Comparison of ENCODE assay signal across 21 cellular contexts in genomic region chr3:66076861-66077495, GRCh38. TPM values are rescaled to one million over a fixed set of nuclear protein-coding genes. Genes with fewer than 3 reads are reported as not detected.
DNase-seq lines count a peak whose midpoint lies in the region; ATAC-seq and TF ChIP-seq lines count a peak whose summit lies in the region.
"Had no signal": no experiment of that assay in that cellular context is flagged by ENCODE, and none has a peak within 500 bp of the region (broad histone marks: within the 10 kb centered on the region; RNA-seq: fewer than 3 reads in every experiment).

No MANE protein-coding gene starts in this region.

- H3F3A ChIP-seq in smooth muscle cell (ENCODE audit: low read depth), result no peaks in the 10 kb centered on the region

- no peaks in the 10 kb centered on the region for H4K20me1 ChIP-seq in smooth muscle cell (ENCODE audit: low read depth)

- no peaks in the 10 kb centered on the region for H3K4me1 ChIP-seq in smooth muscle cell (ENCODE audit: low read depth)

- TF ChIP-seq CTCF in foreskin fibroblast (IDR thresholded peaks at IDR 0.05; ENCODE audit: low read depth, low read length) (no peak), smooth muscle cell (IDR thresholded peaks at IDR 0.05; ENCODE audit: borderline replicate concordance, insufficient read depth, poor library complexity, severe bottlenecking) (no peak)

- 51% methylated on average over 6 of the region's 6 CpGs for WGBS in smooth muscle cell (ENCODE audit: low lambda C conversion rate)

- H3K4me3 ChIP-seq in foreskin fibroblast (ENCODE audit: low read depth in 1 of 2, low read length in 2 of 2) (no peak overlapping the region), smooth muscle cell (no peak overlapping the region)
- H3K4me3 ChIP-seq: ovary had no signal

- no peaks in the 10 kb centered on the region for H3K27me3 ChIP-seq in smooth muscle cell (ENCODE audit: low read depth)
- H3K27me3 ChIP-seq: ovary had no signal

- DNase-seq in DMS114 treated with DMSO at 0.1 percent for 48 hours (lab: John Stamatoyannopoulos, UW; ENCODE audit: unreplicated experiment) (peak; percentile 84), foreskin fibroblast (peak; percentile 89 to 95), smooth muscle cell (lab: John Stamatoyannopoulos, UW; ENCODE audit: unreplicated experiment) (no peak), NOMO-1 (lab: John Stamatoyannopoulos, UW; ENCODE audit: unreplicated experiment in 2 of 2) (no peak), hypothalamus (lab: John Stamatoyannopoulos, UW) (no peak)
- DNase-seq: activated CD4-positive, alpha-beta memory T cell treated with anti-CD3 and anti-CD28 coated beads for 36 hours; activated naive CD4-positive, alpha-beta T cell treated with anti-CD3 and anti-CD28 coated beads, Interleukin-2, amount 50 U/mL, for 16 hours; activated T-cell treated with anti-CD3 and anti-CD28 coated beads, Interleukin-2, amount 50 U/mL, for 24 hours; DMS79; H7; NCI-H1436 treated with DMSO at 0.1 percent for 48 hours; NCI-H2227 treated with DMSO at 0.1 percent for 48 hours; ovary; stimulated activated CD4-positive, alpha-beta T cell treated with anti-CD3 and anti-CD28 coated beads, Interleukin-4, amount 100 ng/mL, for 4 hours; stimulated activated CD8-positive, alpha-beta memory T cell treated with anti-CD3 and anti-CD28 coated beads, Interleukin-4, amount 100 ng/mL, for 48 hours; T-cell had no signal

- peak overlapping the region; percentile 5 for H2AFZ ChIP-seq in smooth muscle cell (ENCODE audit: low read depth)

- ATAC-seq in SK-N-SH treated with all-trans-retinoic acid at 6 μM for 48 hours (peak; percentile 94), HG03045 (IDR thresholded peaks at IDR 0.05; ENCODE audit: unreplicated experiment) (no peak), GM18505 (IDR thresholded peaks at IDR 0.05; ENCODE audit: unreplicated experiment) (no peak)
- ATAC-seq: left lobe of liver, T-cell had no signal

- no peaks in the 10 kb centered on the region for H3K36me3 ChIP-seq in smooth muscle cell (ENCODE audit: low read depth)
- H3K36me3 ChIP-seq: ovary had no signal

- H3K79me2 ChIP-seq in smooth muscle cell (ENCODE audit: low read depth), result no peaks in the 10 kb centered on the region

- H3K27ac ChIP-seq in smooth muscle cell (ENCODE audit: low read depth), result peak overlapping the region; percentile 37
- H3K27ac ChIP-seq: C4-2B, ovary had no signal

- no peak overlapping the region for H3K9ac ChIP-seq in smooth muscle cell (ENCODE audit: low read depth)

- peak overlapping the region; percentile 17 for H3K4me2 ChIP-seq in smooth muscle cell

- TF ChIP-seq POLR2A in GM18505 (IDR thresholded peaks at IDR 0.05; ENCODE audit: borderline replicate concordance, extremely low read depth, insufficient read depth, insufficient read length), result no peak

- no peaks in the 10 kb centered on the region for H3K9me3 ChIP-seq in smooth muscle cell (replicated peaks; ENCODE audit: low read depth)
- H3K9me3 ChIP-seq: ovary had no signal

TF ChIP-seq in SK-N-SH treated with all-trans-retinoic acid at 6 μM for 48 hours, 23 proteins besides CTCF, POLR2A, EP300 and RAD21:
- TF ChIP-seq ZFP30 (CRISPR knock-in tag; IDR thresholded peaks at IDR 0.05) (no peak), ISL1 (CRISPR knock-in tag; IDR thresholded peaks at IDR 0.05) (peak; percentile 49), TCF4 (CRISPR knock-in tag; IDR thresholded peaks at IDR 0.05; ENCODE audit: borderline replicate concordance) (peak; percentile 96), ZNF8 (CRISPR knock-in tag; IDR thresholded peaks at IDR 0.05) (peak; percentile 48; the same call in 1 of the 2 replicates)

RNA-seq across cellular contexts. Expression of gene MAGI1, which starts 38.3 kb away (rescaled TPM):
- total RNA-seq in smooth muscle cell, result 18.3 and 23.3 TPM in 2 replicates
- polyA plus RNA-seq in smooth muscle cell, result 9.9 and 11.4 TPM in 2 replicates

Comparison
In these comparisons a context has a peak if more than half of its experiments do, and no peak if none do; other contexts are left out.
1. DNase-seq: peak in DMS114 treated with DMSO at 0.1 percent for 48 hours (single experiment) and foreskin fibroblast (2 of 2); none in smooth muscle cell (single experiment), NOMO-1 (0 of 2) and hypothalamus (0 of 51).